Comparison of ENCODE assay signal across 8 cellular contexts in the genomic region with DNA sequence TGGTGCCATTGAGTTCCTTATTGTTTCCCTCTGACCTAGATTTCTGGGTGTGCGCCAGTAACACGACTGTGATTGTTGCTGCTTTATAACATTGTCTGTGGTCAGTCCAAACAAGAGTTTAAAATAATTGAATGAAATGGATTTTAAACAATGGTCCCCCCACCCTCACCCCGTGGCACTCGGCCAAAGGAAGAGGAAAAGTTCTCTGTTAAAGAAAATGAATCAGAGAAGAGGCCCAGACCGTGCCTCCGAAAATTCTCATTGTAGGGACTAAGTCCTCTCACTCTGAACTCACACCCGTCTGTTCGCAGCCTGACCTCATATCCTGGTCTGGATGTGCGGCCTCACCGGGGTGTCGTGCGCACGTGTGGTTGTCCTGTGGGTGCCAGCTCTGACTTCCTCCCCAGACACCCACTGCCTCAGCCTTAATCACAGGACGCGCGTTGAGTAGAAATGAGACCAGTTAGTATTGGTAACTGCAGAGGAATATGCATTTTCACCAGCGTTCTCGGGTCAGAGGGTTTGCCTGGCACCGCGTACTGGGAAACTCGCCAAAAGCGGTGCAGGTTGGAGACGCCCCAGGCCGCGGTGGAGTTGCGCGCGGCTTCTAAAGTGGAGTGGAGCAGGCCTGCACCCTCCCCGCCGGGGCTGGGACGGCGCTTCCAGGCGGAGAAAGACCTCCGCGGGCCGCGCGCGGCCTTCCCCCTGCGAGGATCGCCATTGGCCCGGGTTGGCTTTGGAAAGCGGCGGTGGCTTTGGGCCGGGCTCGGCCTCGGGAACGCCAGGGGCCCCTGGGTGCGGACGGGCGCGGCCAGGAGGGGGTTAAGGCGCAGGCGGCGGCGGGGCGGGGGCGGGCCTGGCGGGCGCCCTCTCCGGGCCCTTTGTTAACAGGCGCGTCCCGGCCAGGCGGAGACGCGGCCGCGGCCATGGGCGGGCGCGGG. TPM values are rescaled to one million over a fixed set of nuclear protein-coding genes. Genes with fewer than 3 reads are reported as not detected.
A peak's percentile ranks its signal among the peaks of the same experiment; 100 is the strongest.
DNase-seq lines count a peak whose midpoint lies in the region; ATAC-seq and TF ChIP-seq lines count a peak whose summit lies in the region.

Gene ABL1, plus strand, starts transcription at position 884 of the 941 bp plus-strand sequence. CDS start 193 bp downstream, outside the sequence.

- peak; percentile 11 to 69 (median 39) for DNase-seq in CD4-positive, alpha-beta T cell
- DNase-seq in HUDEP-2 (lab: John Stamatoyannopoulos, UW; ENCODE audit: unreplicated experiment in 76 of 76) (peak in 72 of 76 experiments; percentile 16 to 80 (median 66)), esophagus squamous epithelium (lab: John Stamatoyannopoulos, UW) (no peak)
- DNase-seq in activated T-cell treated with anti-CD3 and anti-CD28 coated beads, Interleukin-2, amount 50 U/mL, for 72 hours = peak; percentile 87 to 88
- peak; percentile 30 to 82 (median 67) for DNase-seq in naive thymus-derived CD8-positive, alpha-beta T cell
- peak; percentile 77 for DNase-seq in stimulated activated naive CD8-positive, alpha-beta T cell treated with anti-CD3 and anti-CD28 coated beads, Interleukin-15, Interleukin-2, amounts not matched to agents 100 U/mL and 50 U/mL, for 24 hours

- H3K4me3 ChIP-seq in esophagus squamous epithelium = peak within 1 kb of the TSS; percentile 52 to 75 (median 64)

- ATAC-seq in CD4-positive, alpha-beta T cell (ENCODE audit: poor library complexity) = peak; percentile 85
- peak; percentile 73 for ATAC-seq in GM19438 (IDR thresholded peaks at IDR 0.05; ENCODE audit: low read depth, unreplicated experiment)
- peak; percentile 95 to 97 for ATAC-seq in activated T-cell treated with anti-CD3 and anti-CD28 coated beads, Interleukin-2, amount 50 U/mL, for 72 hours (replicated peaks in 1 of 2)
- ATAC-seq in naive thymus-derived CD8-positive, alpha-beta T cell = peak; percentile 82 to 85
- ATAC-seq in stimulated activated naive CD8-positive, alpha-beta T cell treated with anti-CD3 and anti-CD28 coated beads, Interleukin-15, Interleukin-2, amounts not matched to agents 100 U/mL and 50 U/mL, for 24 hours = peak; percentile 93

- 5 to 6% methylated on average over 13 to 32 of the region's 72 CpGs for WGBS in esophagus squamous epithelium, 2 donors

- H3K4me1 Mint-ChIP-seq in CD4-positive, alpha-beta T cell (ENCODE audit: low read depth) = peaks cover 62% of the 10 kb centered on the region
- peaks cover 30% of the 10 kb centered on the region for H3K4me1 Mint-ChIP-seq in activated T-cell treated with anti-CD3 and anti-CD28 coated beads, Interleukin-2, amount 50 U/mL, for 72 hours (ENCODE audit: low read depth)
- peaks cover 23 to 58% (median 49%) of the 10 kb centered on the region in 4 donors for H3K4me1 Mint-ChIP-seq in naive thymus-derived CD8-positive, alpha-beta T cell

- CTCF ChIA-PET in CD4-positive, alpha-beta T cell (lab: Charles Lee) = no interaction called here

- H3K27me3 Mint-ChIP-seq in CD4-positive, alpha-beta T cell = no peaks in the 10 kb centered on the region
- no peaks in the 10 kb centered on the region for H3K27me3 Mint-ChIP-seq in activated T-cell treated with anti-CD3 and anti-CD28 coated beads, Interleukin-2, amount 50 U/mL, for 72 hours (ENCODE audit: low read depth)
- no peaks in the 10 kb centered on the region for H3K27me3 Mint-ChIP-seq in naive thymus-derived CD8-positive, alpha-beta T cell

- peak within 1 kb of the TSS; percentile 95 for H3K4me3 Mint-ChIP-seq in CD4-positive, alpha-beta T cell
- peak within 1 kb of the TSS; percentile 92 to 97 for H3K4me3 Mint-ChIP-seq in activated T-cell treated with anti-CD3 and anti-CD28 coated beads, Interleukin-2, amount 50 U/mL, for 72 hours
- H3K4me3 Mint-ChIP-seq in naive thymus-derived CD8-positive, alpha-beta T cell = peak within 1 kb of the TSS; percentile 86 to 97 (median 95)

- no peak within 1 kb of the TSS for H3K27ac ChIP-seq in CD4-positive, alpha-beta T cell (ENCODE audit: low read depth, low read length)
- peak within 1 kb of the TSS; percentile 88 to 95 (median 93) for H3K27ac ChIP-seq in esophagus squamous epithelium

- no peaks in the 10 kb centered on the region for H3K9me3 Mint-ChIP-seq in CD4-positive, alpha-beta T cell
- H3K9me3 Mint-ChIP-seq in activated T-cell treated with anti-CD3 and anti-CD28 coated beads, Interleukin-2, amount 50 U/mL, for 72 hours = no peaks in the 10 kb centered on the region
- H3K9me3 Mint-ChIP-seq in naive thymus-derived CD8-positive, alpha-beta T cell = no peaks in the 10 kb centered on the region

- peak in 1 of 4 donors; percentile 36 for TF ChIP-seq POLR2A in esophagus squamous epithelium (IDR thresholded peaks at IDR 0.05)

- peaks cover 15 to 59% (median 31%) of the 10 kb centered on the region in 3 donors for H3K4me1 ChIP-seq in esophagus squamous epithelium

- POLR2A ChIA-PET in CD4-positive, alpha-beta T cell (lab: Charles Lee) = no interaction called here
- POLR2A ChIA-PET in naive thymus-derived CD8-positive, alpha-beta T cell (lab: Charles Lee) = interaction anchor here (0.7 to 0.8 kb wide), 2 partner anchors 44 to 122 kb away, joined by 3 read pairs; no protein-coding TSS in a partner anchor

- no peaks in the 10 kb centered on the region for H3K9me3 ChIP-seq in CD4-positive, alpha-beta T cell (ENCODE audit: control insufficient read depth, low read length)
- no peaks in the 10 kb centered on the region for H3K9me3 ChIP-seq in esophagus squamous epithelium

- TF ChIP-seq CTCF in CD4-positive, alpha-beta T cell (IDR thresholded peaks at IDR 0.05) = no peak
- no peak for TF ChIP-seq CTCF in esophagus squamous epithelium (IDR thresholded peaks at IDR 0.05)

- H3K27ac Mint-ChIP-seq in CD4-positive, alpha-beta T cell = peak within 1 kb of the TSS; percentile 93
- H3K27ac Mint-ChIP-seq in activated T-cell treated with anti-CD3 and anti-CD28 coated beads, Interleukin-2, amount 50 U/mL, for 72 hours = peak within 1 kb of the TSS; percentile 98
- peak within 1 kb of the TSS; percentile 84 to 97 (median 91) for H3K27ac Mint-ChIP-seq in naive thymus-derived CD8-positive, alpha-beta T cell

- intact Hi-C loops in CD4-positive, alpha-beta T cell (cut with DNase I, micrococcal nuclease) = no loop called here
- intact Hi-C loops in esophagus squamous epithelium (cut with DNase I) = no loop called here

- no peaks in the 10 kb centered on the region for H3K27me3 ChIP-seq in CD4-positive, alpha-beta T cell (ENCODE audit: control insufficient read depth, insufficient read depth, low read length)
- H3K27me3 ChIP-seq in esophagus squamous epithelium = no peaks in the 10 kb centered on the region

- H3K36me3 ChIP-seq in esophagus squamous epithelium = no peaks in the 10 kb centered on the region

- H3K36me3 Mint-ChIP-seq in CD4-positive, alpha-beta T cell (ENCODE audit: low read depth) = no peaks in the 10 kb centered on the region
- peaks cover 1 to 2% of the 10 kb centered on the region in 2 donors for H3K36me3 Mint-ChIP-seq in activated T-cell treated with anti-CD3 and anti-CD28 coated beads, Interleukin-2, amount 50 U/mL, for 72 hours (ENCODE audit: insufficient read depth in 2 of 2)
- H3K36me3 Mint-ChIP-seq in naive thymus-derived CD8-positive, alpha-beta T cell = no peaks in the 10 kb centered on the region

TF ChIP-seq in PFSK-1, 5 proteins besides CTCF, POLR2A, EP300 and RAD21:
- 0 out of 2 replicates have a peak, but pooled peaks have one; percentile 42 for TF ChIP-seq SIN3A (IDR thresholded peaks at IDR 0.05; ENCODE audit: borderline replicate concordance, insufficient read depth, low read length)
- peak; percentile 18 for TF ChIP-seq FOXP2 (optimal IDR thresholded peaks at IDR 0.05; ENCODE audit: borderline replicate concordance, extremely low read depth, extremely low read length, insufficient read depth)
- no peak for TF ChIP-seq TAF1 (IDR thresholded peaks at IDR 0.05; ENCODE audit: borderline replicate concordance, insufficient read depth, low read length)
- TF ChIP-seq POLR2AphosphoS5 (IDR thresholded peaks at IDR 0.05; ENCODE audit: low read depth, low read length) = 0 out of 2 replicates have a peak, but pooled peaks have one; percentile 41
- 0 out of 4 replicates have a peak, but pooled peaks of 1 of the 2 experiments have one; percentile 2 for TF ChIP-seq REST (IDR thresholded peaks at IDR 0.05; ENCODE audit: insufficient read depth in 1 of 2, low read depth in 2 of 2, low read length in 2 of 2)

RNA-seq across cellular contexts. Expression of gene ABL1, which starts in this region (rescaled TPM):
- total RNA-seq in CD4-positive, alpha-beta T cell = 10 to 100 TPM; 29.8 to 33.7 TPM
- polyA plus RNA-seq in PFSK-1 (2012; ENCODE audit: insufficient read length, low read depth) = 87.9 TPM
- total RNA-seq in activated T-cell treated with anti-CD3 and anti-CD28 coated beads, Interleukin-2, amount 50 U/mL, for 72 hours = 10 to 100 TPM; 36.5 to 39.9 TPM
- total RNA-seq in esophagus squamous epithelium = 10 to 100 TPM; 22.1 to 51.7 (median 27.1) TPM
- total RNA-seq in naive thymus-derived CD8-positive, alpha-beta T cell = 10 to 100 TPM; 34.3 to 38.9 TPM
- 10 to 100 TPM in 2 of 3 donors, 1 to 10 TPM in 1; 6.4 to 16.8 (median 11.0) TPM for polyA plus RNA-seq in naive thymus-derived CD8-positive, alpha-beta T cell
